ENCODE assay signal across 1 cellular context in genomic region chr19:49441210-49441959, GRCh38.
TF ChIP-seq lines count a peak whose summit lies in the region.

SLC17A7 (minus strand) TSS chr19:49441527; CDS start chr19:49441379, 148 bp downstream.

TF ChIP-seq in K562, 482 proteins besides CTCF, POLR2A, EP300 and RAD21 (continued from another document):
- TF ChIP-seq SP2 (IDR thresholded peaks at IDR 0.05; ENCODE audit: extremely low read depth, low read depth, low read length, poor library complexity, severe bottlenecking) (no peak), ZNF561 (CRISPR knock-in tag; conservative IDR thresholded peaks at IDR 0.05) (no peak), HMGN3 (IDR thresholded peaks at IDR 0.05; ENCODE audit: borderline replicate concordance, extremely low read depth, insufficient read length, low read depth, low read length) (peak; percentile 66), MTA3 (IDR thresholded peaks at IDR 0.05; ENCODE audit: borderline replicate concordance) (no peak), CREB1 (IDR thresholded peaks at IDR 0.05) (no peak), CREB1 (CRISPR knock-in tag; IDR thresholded peaks at IDR 0.05) (no peak), ARHGAP35 (IDR thresholded peaks at IDR 0.05; ENCODE audit: partially characterized antibody) (no peak), VEZF1 (CRISPR knock-in tag; IDR thresholded peaks at IDR 0.05) (peak; percentile 74), REST (CRISPR knock-in tag; IDR thresholded peaks at IDR 0.05; ENCODE audit: low read depth) (no peak), RB1 (IDR thresholded peaks at IDR 0.05; ENCODE audit: low read depth) (peak; percentile 40; the same call in 1 of the 2 replicates), ZBTB7A (IDR thresholded peaks at IDR 0.05; ENCODE audit: borderline replicate concordance, control insufficient read depth, low read depth, low read length) (peak; percentile 84; the same call in 1 of the 2 replicates)
- TF ChIP-seq, protein P1, sequence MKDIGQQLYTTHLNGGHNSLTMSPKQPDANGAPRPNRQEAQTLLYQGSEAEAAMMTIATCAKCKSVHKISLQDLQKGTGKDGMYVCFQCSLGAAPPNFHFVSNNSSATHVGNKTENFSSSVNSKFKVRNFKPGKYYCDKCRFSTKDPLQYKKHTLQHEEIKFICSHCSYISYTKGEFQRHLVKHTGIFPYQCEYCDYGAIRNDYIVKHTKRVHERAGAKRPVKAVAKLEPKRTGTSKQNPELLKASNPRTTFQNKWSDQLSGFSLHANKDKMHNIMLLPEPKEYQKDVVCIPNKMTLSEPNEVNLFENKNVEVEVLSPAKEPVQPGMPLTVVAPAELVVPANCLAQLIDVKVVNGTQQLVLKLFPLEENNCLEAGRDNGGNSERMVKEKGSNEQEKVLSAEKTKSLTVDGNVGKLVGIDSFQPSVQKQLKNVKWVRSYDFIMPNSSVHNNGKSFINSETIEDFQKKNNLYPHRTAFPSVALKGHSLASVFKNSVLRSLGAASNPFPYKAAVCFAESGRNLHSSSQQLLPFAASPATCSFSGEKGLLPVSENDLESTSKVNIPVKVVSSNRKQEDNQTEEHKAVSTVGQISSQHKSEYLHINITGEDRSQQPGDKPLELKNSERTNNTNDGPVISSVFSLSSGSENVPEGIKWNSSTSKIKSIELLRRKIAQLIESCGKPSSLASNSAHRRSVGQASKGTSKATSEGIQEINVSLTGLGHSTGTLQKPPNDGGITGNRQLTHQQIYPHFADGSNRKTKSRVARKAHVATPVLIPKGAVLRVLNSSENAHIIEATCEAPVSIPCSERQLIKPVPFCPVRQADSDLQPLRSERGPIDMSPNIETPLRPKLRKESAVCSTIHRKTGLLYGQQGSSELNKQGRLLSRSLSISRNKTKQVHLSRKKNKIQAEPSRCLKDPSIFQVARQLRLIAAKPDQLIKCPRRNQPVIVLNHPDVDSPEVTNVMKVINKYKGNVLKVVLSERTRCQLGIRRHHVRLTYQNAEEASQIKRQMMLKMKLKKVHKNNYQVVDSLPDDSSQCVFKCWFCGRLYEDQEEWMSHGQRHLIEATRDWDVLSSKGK (CRISPR knock-in tag; IDR thresholded peaks at IDR 0.05): no peak
- TF ChIP-seq, protein P2, sequence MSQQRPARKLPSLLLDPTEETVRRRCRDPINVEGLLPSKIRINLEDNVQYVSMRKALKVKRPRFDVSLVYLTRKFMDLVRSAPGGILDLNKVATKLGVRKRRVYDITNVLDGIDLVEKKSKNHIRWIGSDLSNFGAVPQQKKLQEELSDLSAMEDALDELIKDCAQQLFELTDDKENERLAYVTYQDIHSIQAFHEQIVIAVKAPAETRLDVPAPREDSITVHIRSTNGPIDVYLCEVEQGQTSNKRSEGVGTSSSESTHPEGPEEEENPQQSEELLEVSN (IDR thresholded peaks at IDR 0.05; ENCODE audit: borderline replicate concordance in 1 of 2, extremely low read depth in 1 of 2, insufficient read depth in 1 of 2, insufficient read length in 1 of 2, low read depth in 1 of 2, low read length in 1 of 2, poor library complexity in 1 of 2, severe bottlenecking in 1 of 2): peak in 1 of 2 experiments; percentile 13
TF ChIP-seq in K562: peak in this region for 8.
